ENCODE assay signal across 19 cellular contexts in the genomic region with DNA sequence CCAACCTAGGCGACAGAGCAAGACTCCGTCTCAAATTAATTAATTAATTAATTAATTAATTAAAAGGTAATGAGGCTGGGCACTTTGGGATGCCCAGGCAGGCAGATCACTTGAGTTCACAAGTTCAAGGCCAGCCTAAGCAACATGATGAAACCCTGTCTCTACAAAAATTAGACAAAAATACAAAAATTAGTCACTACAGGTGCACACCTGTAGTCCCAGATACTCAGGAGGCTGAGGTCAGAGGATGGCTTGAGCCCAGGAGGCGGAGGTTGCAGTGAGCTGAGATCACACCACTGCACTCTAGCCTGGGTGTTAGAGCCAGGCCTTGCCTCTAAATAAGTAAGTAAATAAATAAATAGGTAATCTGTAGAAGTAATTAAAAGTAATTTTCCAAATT.
"Had no signal": no experiment of that assay in that cellular context is flagged by ENCODE, and none has a peak within 500 bp of the region (broad histone marks: within the 10 kb centered on the region; RNA-seq: fewer than 3 reads in every experiment).

No MANE protein-coding gene starts in this region.

- H2AFZ ChIP-seq: hepatocyte had no signal

- H3K4me3 ChIP-seq: body of pancreas, cardiac muscle cell, hepatocyte, left ventricle myocardium inferior, pancreas, tibial artery had no signal

- H3K27ac Mint-ChIP-seq: dendritic cell treated with granulocyte-macrophage colony-stimulating factor and Interleukin-4, amounts not matched to agents 40 ng/mL and 50 ng/mL, for 4 days; nephron; T-helper 1 cell treated with Interleukin-12 subunit alpha and Interleukin-12 subunit beta and Interleukin-4 antibody, amounts not matched to agents 30 μg/mL and 1 μg/mL, for 36 hours had no signal

- DNase-seq: activated CD8-positive, alpha-beta T cell treated with anti-CD3 and anti-CD28 coated beads for 36 hours; effector CD4-positive, alpha-beta T cell; erythroblast; glutamatergic neuron; left ventricle myocardium inferior; pancreas; right cardiac atrium; stimulated activated CD4-positive, alpha-beta T cell treated with anti-CD3 and anti-CD28 coated beads, Interleukin-12 subunit alpha, Interleukin-12 subunit beta, amount 100 ng/mL, for 4 hours; stimulated activated CD4-positive, alpha-beta T cell treated with anti-CD3 and anti-CD28 coated beads, Interleukin-4, amount 100 ng/mL, for 4 hours; tibial artery had no signal

- H3K27ac ChIP-seq: cardiac muscle cell, hepatocyte, left ventricle myocardium inferior, pancreas, tibial artery had no signal

- FAIRE-seq: frontal cortex, pancreas had no signal

- H3K27me3 ChIP-seq: body of pancreas, cardiac muscle cell, hepatocyte, pancreas, tibial artery had no signal

- H3K9me3 Mint-ChIP-seq: activated CD8-positive, alpha-beta T cell treated with anti-CD3 and anti-CD28 coated beads for 36 hours; dendritic cell treated with granulocyte-macrophage colony-stimulating factor and Interleukin-4, amounts not matched to agents 40 ng/mL and 50 ng/mL, for 4 days; mesothelial cell of epicardium; nephron; stimulated activated naive CD8-positive, alpha-beta T cell treated with anti-CD3 and anti-CD28 coated beads, Interleukin-15, Interleukin-2, amounts not matched to agents 100 ng/mL and 50 ng/mL, for 24 hours; T-helper 1 cell treated with Interleukin-12 subunit alpha and Interleukin-12 subunit beta and Interleukin-4 antibody, amounts not matched to agents 30 μg/mL and 1 μg/mL, for 36 hours had no signal

- H3K27me3 Mint-ChIP-seq: activated CD8-positive, alpha-beta T cell treated with anti-CD3 and anti-CD28 coated beads for 36 hours; dendritic cell treated with granulocyte-macrophage colony-stimulating factor and Interleukin-4, amounts not matched to agents 40 ng/mL and 50 ng/mL, for 4 days; stimulated activated naive CD8-positive, alpha-beta T cell treated with anti-CD3 and anti-CD28 coated beads, Interleukin-15, Interleukin-2, amounts not matched to agents 100 ng/mL and 50 ng/mL, for 24 hours had no signal

- H3K4me2 ChIP-seq: hepatocyte had no signal

- H3K9me3 ChIP-seq: body of pancreas, left ventricle myocardium inferior, pancreas, tibial artery had no signal

- H3K4me3 Mint-ChIP-seq: activated CD8-positive, alpha-beta T cell treated with anti-CD3 and anti-CD28 coated beads for 36 hours; dendritic cell treated with granulocyte-macrophage colony-stimulating factor and Interleukin-4, amounts not matched to agents 40 ng/mL and 50 ng/mL, for 4 days; mesothelial cell of epicardium; nephron; T-helper 1 cell treated with Interleukin-12 subunit alpha and Interleukin-12 subunit beta and Interleukin-4 antibody, amounts not matched to agents 30 μg/mL and 1 μg/mL, for 36 hours had no signal

- ATAC-seq: body of pancreas, right cardiac atrium had no signal
